ENCODE assay signal across 6 cellular contexts in the genomic region with DNA sequence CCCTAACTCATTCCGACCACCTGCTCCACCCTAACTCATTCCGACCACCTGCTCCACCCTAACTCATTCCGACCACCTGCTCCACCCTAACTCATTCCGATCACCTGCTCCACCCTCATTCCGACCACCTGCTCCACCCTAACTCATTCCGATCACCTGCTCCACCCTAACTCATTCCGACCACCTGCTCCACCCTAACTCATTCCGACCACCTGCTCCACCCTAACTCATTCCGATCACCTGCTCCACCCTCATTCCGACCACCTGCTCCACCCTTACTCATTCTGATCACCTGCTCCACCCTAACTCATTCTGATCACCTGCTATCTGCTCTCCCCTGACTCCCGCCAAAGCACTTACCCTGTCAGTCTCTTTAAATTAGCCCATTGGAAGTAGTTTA.
DNase-seq lines count a peak whose midpoint lies in the region; ATAC-seq, FAIRE-seq and TF ChIP-seq lines count a peak whose summit lies in the region.
"Not testable (repeated sequence)": the region's sequence is repeated elsewhere in the genome, so short reads cannot be mapped to it uniquely, and the experiment has no call there.

No MANE protein-coding gene starts in this region.

- not testable (repeated sequence) for TF ChIP-seq EP300 in H1 (IDR thresholded peaks at IDR 0.05; ENCODE audit: borderline replicate concordance in 1 of 2, low read depth in 2 of 2, low read length in 2 of 2)

- not testable (repeated sequence) for H3K4ac ChIP-seq in H1 (replicated peaks; ENCODE audit: insufficient read length, low read depth, low read length)

- not testable (repeated sequence) for TF ChIP-seq CTCF in chondrocyte (IDR thresholded peaks at IDR 0.05); H1 (IDR thresholded peaks at IDR 0.05; ENCODE audit: control extremely low read depth in 1 of 3, insufficient read depth in 1 of 3, low read depth in 1 of 3, low read length in 3 of 3); natural killer cell (IDR thresholded peaks at IDR 0.05)

- not testable (repeated sequence) for H2BK15ac ChIP-seq in H1 (ENCODE audit: low read length)

- not testable (repeated sequence) for H3K9ac ChIP-seq in H1 (replicated peaks in 1 of 4; ENCODE audit: extremely low read depth in 1 of 4, low read depth in 3 of 4, low read length in 3 of 4)

- not testable (repeated sequence) for H2BK20ac ChIP-seq in H1 (ENCODE audit: low read length)

- H2BK12ac ChIP-seq in H1 (ENCODE audit: low read depth, low read length) = not testable (repeated sequence)

- H3K79me2 ChIP-seq in H1 (ENCODE audit: control insufficient read depth in 1 of 2, insufficient read depth in 2 of 2, low read length in 2 of 2) = not testable (repeated sequence)

- not testable (repeated sequence) for H3K27me3 Mint-ChIP-seq in T-helper 1 cell treated with Interleukin-12 subunit alpha and Interleukin-12 subunit beta and Interleukin-4 antibody, amounts not matched to agents 30 μg/mL and 1 μg/mL, for 36 hours (ENCODE audit: low read depth); chondrocyte (ENCODE audit: low read depth); natural killer cell (ENCODE audit: low read depth in 2 of 2)

- not testable (repeated sequence) for H3K18ac ChIP-seq in H1 (ENCODE audit: extremely low read depth, low read length)

- H3K27ac ChIP-seq in H1 (ENCODE audit: low read depth, low read length) = not testable (repeated sequence)

- H3K4me1 ChIP-seq in H1 (replicated peaks in 1 of 4; ENCODE audit: control insufficient read depth in 3 of 4, insufficient read depth in 4 of 4, low read length in 3 of 4) = not testable (repeated sequence)

- H3K14ac ChIP-seq in H1 (ENCODE audit: insufficient read length) = not testable (repeated sequence)

- H3K9me3 ChIP-seq in H1 (ENCODE audit: insufficient read depth in 2 of 2, low read depth in 1 of 2, low read length in 1 of 2) = not testable (repeated sequence)

- not testable (repeated sequence) for H3K4me3 Mint-ChIP-seq in T-helper 1 cell treated with Interleukin-12 subunit alpha and Interleukin-12 subunit beta and Interleukin-4 antibody, amounts not matched to agents 30 μg/mL and 1 μg/mL, for 36 hours; chondrocyte (ENCODE audit: unreplicated experiment); natural killer cell

- H4K8ac ChIP-seq in H1 (ENCODE audit: extremely low read depth, insufficient read depth, low read length) = not testable (repeated sequence)

- not testable (repeated sequence) for H3K79me1 ChIP-seq in H1 (ENCODE audit: low read depth, low read length)

- not testable (repeated sequence) for H3K23me2 ChIP-seq in H1 (ENCODE audit: low read depth, low read length)

- H3K36me3 Mint-ChIP-seq in T-helper 1 cell treated with Interleukin-12 subunit alpha and Interleukin-12 subunit beta and Interleukin-4 antibody, amounts not matched to agents 30 μg/mL and 1 μg/mL, for 36 hours (ENCODE audit: low read depth); natural killer cell: not testable (repeated sequence)
- H3K36me3 Mint-ChIP-seq in chondrocyte (ENCODE audit: low read depth) = peaks cover 17% of the 10 kb centered on the region

- ATAC-seq in natural killer cell = not testable (repeated sequence)

- intact Hi-C loops in natural killer cell (cut with micrococcal nuclease) = not testable (repeated sequence)

- WGBS in H1 (ENCODE audit: extremely low coverage in 1 of 2, insufficient coverage in 1 of 2, insufficient read length in 1 of 2, insufficient replicate concordance in 2 of 2, low coverage in 1 of 2, low lambda C conversion rate in 2 of 2, missing lambda C conversion rate in 1 of 2), 2 experiments = 92% methylated on average over 11 of the region's 11 CpGs; no CpG with 5 or more reads in 1 of the 2 experiments

- not testable (repeated sequence) for H2AK5ac ChIP-seq in H1 (ENCODE audit: low read depth, low read length)

- not testable (repeated sequence) for H2AFZ ChIP-seq in H1 (ENCODE audit: low read length)

- not testable (repeated sequence) for TF ChIP-seq RAD21 in H1 (IDR thresholded peaks at IDR 0.05 in 1 of 2, conservative IDR thresholded peaks at IDR 0.05 in 1 of 2; ENCODE audit: low read depth in 2 of 2, low read length in 2 of 2)

- DNase-seq in HTR-8/SVneo (ENCODE audit: insufficient read length, low spot score); chondrocyte (ENCODE audit: low spot score); H1 (ENCODE audit: low read depth in 1 of 2, low spot score in 2 of 2); natural killer cell; urothelium cell line (ENCODE audit: low spot score): not testable (repeated sequence)

- H3K4me2 ChIP-seq in H1 (ENCODE audit: insufficient read depth in 1 of 2, low read depth in 2 of 2, low read length in 2 of 2) = not testable (repeated sequence)

- not testable (repeated sequence) for H4K20me1 ChIP-seq in H1 (replicated peaks in 1 of 2; ENCODE audit: control insufficient read depth in 1 of 2, insufficient read depth in 2 of 2, low read length in 2 of 2)

- not testable (repeated sequence) for H2BK5ac ChIP-seq in H1 (ENCODE audit: low read depth, low read length)

- H3K27me3 ChIP-seq in H1 (replicated peaks in 1 of 4; ENCODE audit: control insufficient read depth in 3 of 4, extremely low read depth in 1 of 4, insufficient read depth in 3 of 4, low read length in 3 of 4) = not testable (repeated sequence)

- H2BK120ac ChIP-seq in H1 (replicated peaks; ENCODE audit: low read depth, low read length) = not testable (repeated sequence)

- not testable (repeated sequence) for H3K23ac ChIP-seq in H1 (ENCODE audit: insufficient read length)

- H3K36me3 ChIP-seq in H1 (ENCODE audit: control insufficient read depth in 2 of 4, insufficient read depth in 4 of 4, low read length in 3 of 4) = not testable (repeated sequence)

- CTCF ChIA-PET in H1 (lab: Charles Lee; ENCODE audit: partially characterized antibody) = not testable (repeated sequence)

- POLR2A ChIA-PET in H1 (lab: Charles Lee; ENCODE audit: partially characterized antibody) = not testable (repeated sequence)

- H3K27ac Mint-ChIP-seq in T-helper 1 cell treated with Interleukin-12 subunit alpha and Interleukin-12 subunit beta and Interleukin-4 antibody, amounts not matched to agents 30 μg/mL and 1 μg/mL, for 36 hours = peak overlapping the region; percentile 4
- H3K27ac Mint-ChIP-seq in chondrocyte (ENCODE audit: unreplicated experiment) (peak overlapping the region; percentile 51), natural killer cell (peak overlapping the region; percentile 9 to 22)

- not testable (repeated sequence) for H3K56ac ChIP-seq in H1 (replicated peaks; ENCODE audit: insufficient read length, low read depth, low read length)

- peak; percentile 99 for FAIRE-seq in HTR-8/SVneo (lab: Jason Lieb, UNC)
- peak; percentile 71 for FAIRE-seq in H1 (lab: Jason Lieb, UNC)
- FAIRE-seq in urothelium cell line (lab: Jason Lieb, UNC) = peak; percentile 90

- not testable (repeated sequence) for H4K5ac ChIP-seq in H1 (ENCODE audit: insufficient read length, low read depth, low read length)

- H3K9me3 Mint-ChIP-seq in T-helper 1 cell treated with Interleukin-12 subunit alpha and Interleukin-12 subunit beta and Interleukin-4 antibody, amounts not matched to agents 30 μg/mL and 1 μg/mL, for 36 hours; chondrocyte (ENCODE audit: low read depth); natural killer cell: not testable (repeated sequence)

- not testable (repeated sequence) for TF ChIP-seq POLR2A in H1 (IDR thresholded peaks at IDR 0.05; ENCODE audit: control extremely low read depth in 1 of 2, low read depth in 2 of 2, low read length in 2 of 2)

- H4K91ac ChIP-seq in H1 (replicated peaks; ENCODE audit: insufficient read length, low read length) = not testable (repeated sequence)

- H3K4me3 ChIP-seq in H1 (ENCODE audit: extremely low read depth in 1 of 4, insufficient read depth in 2 of 4, low read depth in 3 of 4, low read length in 4 of 4) = not testable (repeated sequence)

- not testable (repeated sequence) for H3K4me1 Mint-ChIP-seq in T-helper 1 cell treated with Interleukin-12 subunit alpha and Interleukin-12 subunit beta and Interleukin-4 antibody, amounts not matched to agents 30 μg/mL and 1 μg/mL, for 36 hours (ENCODE audit: low read depth)
- peaks cover 68% of the 10 kb centered on the region for H3K4me1 Mint-ChIP-seq in chondrocyte (ENCODE audit: low read depth)
- H3K4me1 Mint-ChIP-seq in natural killer cell = peaks cover 27 to 36% of the 10 kb centered on the region in 2 donors
